ENCODE assay signal across 1 cellular context in the genomic region with DNA sequence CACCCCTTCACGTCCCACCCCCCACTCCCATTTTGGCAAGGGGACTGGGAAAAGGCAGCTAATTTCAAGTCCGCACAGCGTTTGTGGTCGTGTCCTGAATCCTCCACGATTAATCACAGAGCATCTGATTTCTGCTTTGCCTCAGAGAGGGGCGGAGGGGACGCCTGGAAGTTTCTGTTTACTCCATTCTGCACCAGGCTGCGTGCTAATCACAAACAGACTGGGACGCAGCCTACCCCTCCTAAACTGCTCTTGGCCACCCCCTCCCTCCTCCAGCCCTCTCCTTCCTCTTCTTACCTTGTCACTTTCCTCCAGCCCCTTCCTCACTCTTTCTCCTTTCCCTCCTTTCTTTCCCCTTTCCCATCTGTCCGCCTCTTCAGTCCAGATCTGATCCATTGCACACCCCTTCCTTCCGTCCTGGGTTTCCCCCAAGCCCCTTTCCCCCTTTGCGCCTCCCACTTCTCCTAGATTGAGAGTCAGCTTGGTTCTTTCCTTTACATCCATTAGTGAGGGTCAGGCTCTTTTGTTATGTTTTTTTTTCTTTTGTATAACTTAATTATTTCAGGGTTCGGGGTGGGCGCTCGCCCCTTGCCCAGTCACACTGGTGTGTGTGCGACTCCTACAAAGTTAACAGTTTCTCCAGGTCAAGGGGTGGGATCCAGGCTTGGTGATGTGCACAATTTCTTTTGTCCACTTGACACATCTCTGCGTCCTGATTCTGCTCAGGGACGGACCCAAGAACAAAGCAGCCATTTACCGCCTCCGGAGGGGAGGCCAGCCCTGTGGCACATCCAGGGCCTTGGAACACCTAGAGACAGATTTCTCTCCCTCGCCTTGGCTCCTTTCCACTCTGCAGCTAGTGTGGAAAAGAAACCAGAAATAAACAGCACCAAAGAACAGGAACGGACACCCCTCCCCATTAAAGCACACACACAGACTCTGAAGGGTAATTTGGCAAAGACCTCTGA.
A peak's percentile ranks its signal among the peaks of the same experiment; 100 is the strongest.
TF ChIP-seq lines count a peak whose summit lies in the region.

No MANE protein-coding gene starts in this region.

TF ChIP-seq in K562, 482 proteins besides CTCF, POLR2A, EP300 and RAD21 (continued from another document and continues in another):
- TF ChIP-seq, protein P1, sequence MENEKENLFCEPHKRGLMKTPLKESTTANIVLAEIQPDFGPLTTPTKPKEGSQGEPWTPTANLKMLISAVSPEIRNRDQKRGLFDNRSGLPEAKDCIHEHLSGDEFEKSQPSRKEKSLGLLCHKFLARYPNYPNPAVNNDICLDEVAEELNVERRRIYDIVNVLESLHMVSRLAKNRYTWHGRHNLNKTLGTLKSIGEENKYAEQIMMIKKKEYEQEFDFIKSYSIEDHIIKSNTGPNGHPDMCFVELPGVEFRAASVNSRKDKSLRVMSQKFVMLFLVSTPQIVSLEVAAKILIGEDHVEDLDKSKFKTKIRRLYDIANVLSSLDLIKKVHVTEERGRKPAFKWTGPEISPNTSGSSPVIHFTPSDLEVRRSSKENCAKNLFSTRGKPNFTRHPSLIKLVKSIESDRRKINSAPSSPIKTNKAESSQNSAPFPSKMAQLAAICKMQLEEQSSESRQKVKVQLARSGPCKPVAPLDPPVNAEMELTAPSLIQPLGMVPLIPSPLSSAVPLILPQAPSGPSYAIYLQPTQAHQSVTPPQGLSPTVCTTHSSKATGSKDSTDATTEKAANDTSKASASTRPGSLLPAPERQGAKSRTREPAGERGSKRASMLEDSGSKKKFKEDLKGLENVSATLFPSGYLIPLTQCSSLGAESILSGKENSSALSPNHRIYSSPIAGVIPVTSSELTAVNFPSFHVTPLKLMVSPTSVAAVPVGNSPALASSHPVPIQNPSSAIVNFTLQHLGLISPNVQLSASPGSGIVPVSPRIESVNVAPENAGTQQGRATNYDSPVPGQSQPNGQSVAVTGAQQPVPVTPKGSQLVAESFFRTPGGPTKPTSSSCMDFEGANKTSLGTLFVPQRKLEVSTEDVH (IDR thresholded peaks at IDR 0.05; ENCODE audit: low read depth, partially characterized antibody) = no peak
- TF ChIP-seq, protein P2, sequence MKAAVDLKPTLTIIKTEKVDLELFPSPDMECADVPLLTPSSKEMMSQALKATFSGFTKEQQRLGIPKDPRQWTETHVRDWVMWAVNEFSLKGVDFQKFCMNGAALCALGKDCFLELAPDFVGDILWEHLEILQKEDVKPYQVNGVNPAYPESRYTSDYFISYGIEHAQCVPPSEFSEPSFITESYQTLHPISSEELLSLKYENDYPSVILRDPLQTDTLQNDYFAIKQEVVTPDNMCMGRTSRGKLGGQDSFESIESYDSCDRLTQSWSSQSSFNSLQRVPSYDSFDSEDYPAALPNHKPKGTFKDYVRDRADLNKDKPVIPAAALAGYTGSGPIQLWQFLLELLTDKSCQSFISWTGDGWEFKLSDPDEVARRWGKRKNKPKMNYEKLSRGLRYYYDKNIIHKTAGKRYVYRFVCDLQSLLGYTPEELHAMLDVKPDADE (conservative IDR thresholded peaks at IDR 0.05; ENCODE audit: control insufficient read depth, low read depth, low read length) = no peak
- TF ChIP-seq CEBPG (CRISPR knock-in tag; IDR thresholded peaks at IDR 0.05) = no peak
- TF ChIP-seq CEBPG (tag; conservative IDR thresholded peaks at IDR 0.05 in 1 of 2, IDR thresholded peaks at IDR 0.05 in 1 of 2) = no peak
- no peak for TF ChIP-seq ESRRA (IDR thresholded peaks at IDR 0.05; ENCODE audit: borderline replicate concordance, low read depth)
- peak; percentile 49; the same call in 1 of the 2 replicates for TF ChIP-seq EP400 (IDR thresholded peaks at IDR 0.05)
- TF ChIP-seq DNMT1 (IDR thresholded peaks at IDR 0.05) = peak; percentile 86; the same call in 1 of the 2 replicates
- no peak for TF ChIP-seq ZNF146 (CRISPR knock-in tag; IDR thresholded peaks at IDR 0.05; ENCODE audit: unreplicated experiment)
- TF ChIP-seq RNF2 (IDR thresholded peaks at IDR 0.05) = no peak
- no peak for TF ChIP-seq TCF7L2 (IDR thresholded peaks at IDR 0.05; ENCODE audit: low read depth, low read length)
- TF ChIP-seq, protein P3, sequence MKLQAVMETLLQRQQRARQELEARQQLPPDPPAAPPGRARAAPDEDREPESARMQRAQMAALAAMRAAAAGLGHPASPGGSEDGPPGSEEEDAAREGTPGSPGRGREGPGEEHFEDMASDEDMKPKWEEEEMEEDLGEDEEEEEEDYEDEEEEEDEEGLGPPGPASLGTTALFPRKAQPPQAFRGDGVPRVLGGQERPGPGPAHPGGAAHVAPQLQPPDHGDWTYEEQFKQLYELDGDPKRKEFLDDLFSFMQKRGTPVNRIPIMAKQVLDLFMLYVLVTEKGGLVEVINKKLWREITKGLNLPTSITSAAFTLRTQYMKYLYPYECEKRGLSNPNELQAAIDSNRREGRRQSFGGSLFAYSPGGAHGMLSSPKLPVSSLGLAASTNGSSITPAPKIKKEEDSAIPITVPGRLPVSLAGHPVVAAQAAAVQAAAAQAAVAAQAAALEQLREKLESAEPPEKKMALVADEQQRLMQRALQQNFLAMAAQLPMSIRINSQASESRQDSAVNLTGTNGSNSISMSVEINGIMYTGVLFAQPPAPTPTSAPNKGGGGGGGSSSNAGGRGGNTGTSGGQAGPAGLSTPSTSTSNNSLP (IDR thresholded peaks at IDR 0.05; ENCODE audit: borderline replicate concordance, low read depth, low read length) = no peak
- TF ChIP-seq ZNF75A (CRISPR knock-in tag; IDR thresholded peaks at IDR 0.05) = no peak
- no peak for TF ChIP-seq TAF1 (IDR thresholded peaks at IDR 0.05; ENCODE audit: control insufficient read depth, extremely low read depth, insufficient read depth, low read length, severe bottlenecking)
- TF ChIP-seq SRSF3 (IDR thresholded peaks at IDR 0.05; ENCODE audit: insufficient read depth, low read length) = no peak
- TF ChIP-seq EHMT2 (IDR thresholded peaks at IDR 0.05) = peak; percentile 59
- TF ChIP-seq, protein P4, sequence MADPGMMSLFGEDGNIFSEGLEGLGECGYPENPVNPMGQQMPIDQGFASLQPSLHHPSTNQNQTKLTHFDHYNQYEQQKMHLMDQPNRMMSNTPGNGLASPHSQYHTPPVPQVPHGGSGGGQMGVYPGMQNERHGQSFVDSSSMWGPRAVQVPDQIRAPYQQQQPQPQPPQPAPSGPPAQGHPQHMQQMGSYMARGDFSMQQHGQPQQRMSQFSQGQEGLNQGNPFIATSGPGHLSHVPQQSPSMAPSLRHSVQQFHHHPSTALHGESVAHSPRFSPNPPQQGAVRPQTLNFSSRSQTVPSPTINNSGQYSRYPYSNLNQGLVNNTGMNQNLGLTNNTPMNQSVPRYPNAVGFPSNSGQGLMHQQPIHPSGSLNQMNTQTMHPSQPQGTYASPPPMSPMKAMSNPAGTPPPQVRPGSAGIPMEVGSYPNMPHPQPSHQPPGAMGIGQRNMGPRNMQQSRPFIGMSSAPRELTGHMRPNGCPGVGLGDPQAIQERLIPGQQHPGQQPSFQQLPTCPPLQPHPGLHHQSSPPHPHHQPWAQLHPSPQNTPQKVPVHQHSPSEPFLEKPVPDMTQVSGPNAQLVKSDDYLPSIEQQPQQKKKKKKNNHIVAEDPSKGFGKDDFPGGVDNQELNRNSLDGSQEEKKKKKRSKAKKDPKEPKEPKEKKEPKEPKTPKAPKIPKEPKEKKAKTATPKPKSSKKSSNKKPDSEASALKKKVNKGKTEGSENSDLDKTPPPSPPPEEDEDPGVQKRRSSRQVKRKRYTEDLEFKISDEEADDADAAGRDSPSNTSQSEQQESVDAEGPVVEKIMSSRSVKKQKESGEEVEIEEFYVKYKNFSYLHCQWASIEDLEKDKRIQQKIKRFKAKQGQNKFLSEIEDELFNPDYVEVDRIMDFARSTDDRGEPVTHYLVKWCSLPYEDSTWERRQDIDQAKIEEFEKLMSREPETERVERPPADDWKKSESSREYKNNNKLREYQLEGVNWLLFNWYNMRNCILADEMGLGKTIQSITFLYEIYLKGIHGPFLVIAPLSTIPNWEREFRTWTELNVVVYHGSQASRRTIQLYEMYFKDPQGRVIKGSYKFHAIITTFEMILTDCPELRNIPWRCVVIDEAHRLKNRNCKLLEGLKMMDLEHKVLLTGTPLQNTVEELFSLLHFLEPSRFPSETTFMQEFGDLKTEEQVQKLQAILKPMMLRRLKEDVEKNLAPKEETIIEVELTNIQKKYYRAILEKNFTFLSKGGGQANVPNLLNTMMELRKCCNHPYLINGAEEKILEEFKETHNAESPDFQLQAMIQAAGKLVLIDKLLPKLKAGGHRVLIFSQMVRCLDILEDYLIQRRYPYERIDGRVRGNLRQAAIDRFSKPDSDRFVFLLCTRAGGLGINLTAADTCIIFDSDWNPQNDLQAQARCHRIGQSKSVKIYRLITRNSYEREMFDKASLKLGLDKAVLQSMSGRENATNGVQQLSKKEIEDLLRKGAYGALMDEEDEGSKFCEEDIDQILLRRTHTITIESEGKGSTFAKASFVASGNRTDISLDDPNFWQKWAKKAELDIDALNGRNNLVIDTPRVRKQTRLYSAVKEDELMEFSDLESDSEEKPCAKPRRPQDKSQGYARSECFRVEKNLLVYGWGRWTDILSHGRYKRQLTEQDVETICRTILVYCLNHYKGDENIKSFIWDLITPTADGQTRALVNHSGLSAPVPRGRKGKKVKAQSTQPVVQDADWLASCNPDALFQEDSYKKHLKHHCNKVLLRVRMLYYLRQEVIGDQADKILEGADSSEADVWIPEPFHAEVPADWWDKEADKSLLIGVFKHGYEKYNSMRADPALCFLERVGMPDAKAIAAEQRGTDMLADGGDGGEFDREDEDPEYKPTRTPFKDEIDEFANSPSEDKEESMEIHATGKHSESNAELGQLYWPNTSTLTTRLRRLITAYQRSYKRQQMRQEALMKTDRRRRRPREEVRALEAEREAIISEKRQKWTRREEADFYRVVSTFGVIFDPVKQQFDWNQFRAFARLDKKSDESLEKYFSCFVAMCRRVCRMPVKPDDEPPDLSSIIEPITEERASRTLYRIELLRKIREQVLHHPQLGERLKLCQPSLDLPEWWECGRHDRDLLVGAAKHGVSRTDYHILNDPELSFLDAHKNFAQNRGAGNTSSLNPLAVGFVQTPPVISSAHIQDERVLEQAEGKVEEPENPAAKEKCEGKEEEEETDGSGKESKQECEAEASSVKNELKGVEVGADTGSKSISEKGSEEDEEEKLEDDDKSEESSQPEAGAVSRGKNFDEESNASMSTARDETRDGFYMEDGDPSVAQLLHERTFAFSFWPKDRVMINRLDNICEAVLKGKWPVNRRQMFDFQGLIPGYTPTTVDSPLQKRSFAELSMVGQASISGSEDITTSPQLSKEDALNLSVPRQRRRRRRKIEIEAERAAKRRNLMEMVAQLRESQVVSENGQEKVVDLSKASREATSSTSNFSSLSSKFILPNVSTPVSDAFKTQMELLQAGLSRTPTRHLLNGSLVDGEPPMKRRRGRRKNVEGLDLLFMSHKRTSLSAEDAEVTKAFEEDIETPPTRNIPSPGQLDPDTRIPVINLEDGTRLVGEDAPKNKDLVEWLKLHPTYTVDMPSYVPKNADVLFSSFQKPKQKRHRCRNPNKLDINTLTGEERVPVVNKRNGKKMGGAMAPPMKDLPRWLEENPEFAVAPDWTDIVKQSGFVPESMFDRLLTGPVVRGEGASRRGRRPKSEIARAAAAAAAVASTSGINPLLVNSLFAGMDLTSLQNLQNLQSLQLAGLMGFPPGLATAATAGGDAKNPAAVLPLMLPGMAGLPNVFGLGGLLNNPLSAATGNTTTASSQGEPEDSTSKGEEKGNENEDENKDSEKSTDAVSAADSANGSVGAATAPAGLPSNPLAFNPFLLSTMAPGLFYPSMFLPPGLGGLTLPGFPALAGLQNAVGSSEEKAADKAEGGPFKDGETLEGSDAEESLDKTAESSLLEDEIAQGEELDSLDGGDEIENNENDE (IDR thresholded peaks at IDR 0.05; ENCODE audit: low read depth, low read length) = no peak
- no peak for TF ChIP-seq CHD1 (IDR thresholded peaks at IDR 0.05; ENCODE audit: low read length)
- TF ChIP-seq SETDB1 (IDR thresholded peaks at IDR 0.05; ENCODE audit: low read length) = no peak
- no peak for TF ChIP-seq NCOR1 (IDR thresholded peaks at IDR 0.05)
- TF ChIP-seq, protein P5, sequence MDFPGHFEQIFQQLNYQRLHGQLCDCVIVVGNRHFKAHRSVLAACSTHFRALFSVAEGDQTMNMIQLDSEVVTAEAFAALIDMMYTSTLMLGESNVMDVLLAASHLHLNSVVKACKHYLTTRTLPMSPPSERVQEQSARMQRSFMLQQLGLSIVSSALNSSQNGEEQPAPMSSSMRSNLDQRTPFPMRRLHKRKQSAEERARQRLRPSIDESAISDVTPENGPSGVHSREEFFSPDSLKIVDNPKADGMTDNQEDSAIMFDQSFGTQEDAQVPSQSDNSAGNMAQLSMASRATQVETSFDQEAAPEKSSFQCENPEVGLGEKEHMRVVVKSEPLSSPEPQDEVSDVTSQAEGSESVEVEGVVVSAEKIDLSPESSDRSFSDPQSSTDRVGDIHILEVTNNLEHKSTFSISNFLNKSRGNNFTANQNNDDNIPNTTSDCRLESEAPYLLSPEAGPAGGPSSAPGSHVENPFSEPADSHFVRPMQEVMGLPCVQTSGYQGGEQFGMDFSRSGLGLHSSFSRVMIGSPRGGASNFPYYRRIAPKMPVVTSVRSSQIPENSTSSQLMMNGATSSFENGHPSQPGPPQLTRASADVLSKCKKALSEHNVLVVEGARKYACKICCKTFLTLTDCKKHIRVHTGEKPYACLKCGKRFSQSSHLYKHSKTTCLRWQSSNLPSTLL (IDR thresholded peaks at IDR 0.05) = no peak
- TF ChIP-seq DDX20 (tag; IDR thresholded peaks at IDR 0.05; ENCODE audit: low read depth) = no peak
- peak in 1 of 2 experiments; percentile 0; a peak in 1 of 4 replicates for TF ChIP-seq NRF1 (conservative IDR thresholded peaks at IDR 0.05 in 1 of 2, IDR thresholded peaks at IDR 0.05 in 1 of 2)
- TF ChIP-seq, protein P6, sequence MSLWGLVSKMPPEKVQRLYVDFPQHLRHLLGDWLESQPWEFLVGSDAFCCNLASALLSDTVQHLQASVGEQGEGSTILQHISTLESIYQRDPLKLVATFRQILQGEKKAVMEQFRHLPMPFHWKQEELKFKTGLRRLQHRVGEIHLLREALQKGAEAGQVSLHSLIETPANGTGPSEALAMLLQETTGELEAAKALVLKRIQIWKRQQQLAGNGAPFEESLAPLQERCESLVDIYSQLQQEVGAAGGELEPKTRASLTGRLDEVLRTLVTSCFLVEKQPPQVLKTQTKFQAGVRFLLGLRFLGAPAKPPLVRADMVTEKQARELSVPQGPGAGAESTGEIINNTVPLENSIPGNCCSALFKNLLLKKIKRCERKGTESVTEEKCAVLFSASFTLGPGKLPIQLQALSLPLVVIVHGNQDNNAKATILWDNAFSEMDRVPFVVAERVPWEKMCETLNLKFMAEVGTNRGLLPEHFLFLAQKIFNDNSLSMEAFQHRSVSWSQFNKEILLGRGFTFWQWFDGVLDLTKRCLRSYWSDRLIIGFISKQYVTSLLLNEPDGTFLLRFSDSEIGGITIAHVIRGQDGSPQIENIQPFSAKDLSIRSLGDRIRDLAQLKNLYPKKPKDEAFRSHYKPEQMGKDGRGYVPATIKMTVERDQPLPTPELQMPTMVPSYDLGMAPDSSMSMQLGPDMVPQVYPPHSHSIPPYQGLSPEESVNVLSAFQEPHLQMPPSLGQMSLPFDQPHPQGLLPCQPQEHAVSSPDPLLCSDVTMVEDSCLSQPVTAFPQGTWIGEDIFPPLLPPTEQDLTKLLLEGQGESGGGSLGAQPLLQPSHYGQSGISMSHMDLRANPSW (CRISPR knock-in tag; IDR thresholded peaks at IDR 0.05) = no peak
- peak; percentile 16; the same call in 1 of the 2 replicates for TF ChIP-seq FOXM1 (IDR thresholded peaks at IDR 0.05; ENCODE audit: low read depth)
- TF ChIP-seq FOXM1 (CRISPR knock-in tag; IDR thresholded peaks at IDR 0.05; ENCODE audit: low read depth) = no peak
- TF ChIP-seq SMAD1 (IDR thresholded peaks at IDR 0.05; ENCODE audit: low read depth, low read length, partially characterized antibody) = no peak
- TF ChIP-seq HEY1 (CRISPR knock-in tag; IDR thresholded peaks at IDR 0.05; ENCODE audit: borderline replicate concordance) = no peak
- no peak for TF ChIP-seq PHTF2 (CRISPR knock-in tag; IDR thresholded peaks at IDR 0.05)
- no peak for TF ChIP-seq CREB1 (IDR thresholded peaks at IDR 0.05)
- no peak for TF ChIP-seq CREB1 (CRISPR knock-in tag; IDR thresholded peaks at IDR 0.05)
